Comparison of ENCODE assay signal across 18 cellular contexts in the genomic region with DNA sequence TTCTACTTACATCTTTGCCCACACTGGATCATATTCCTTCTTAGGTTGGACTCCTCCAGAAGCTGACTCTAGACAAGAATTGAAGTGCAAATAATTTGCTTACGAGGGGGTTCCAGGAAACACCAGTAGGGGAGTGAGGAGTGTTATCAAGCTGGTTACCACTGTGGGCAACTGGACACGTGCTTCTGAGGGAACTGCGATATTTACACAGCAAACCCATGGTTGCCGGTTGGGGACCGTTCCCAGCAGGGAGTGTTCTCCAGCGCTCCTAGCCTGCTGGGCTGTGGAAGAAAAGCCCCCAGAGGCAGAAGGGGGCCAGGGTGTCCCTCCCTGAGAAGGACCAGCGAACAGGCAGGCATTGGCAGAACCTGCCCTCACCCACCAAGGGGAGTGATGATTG. TPM values are rescaled to one million over a fixed set of nuclear protein-coding genes. Genes with fewer than 3 reads are reported as not detected.
"Had no signal": no experiment of that assay in that cellular context is flagged by ENCODE, and none has a peak within 500 bp of the region (broad histone marks: within the 10 kb centered on the region; RNA-seq: fewer than 3 reads in every experiment).

No MANE protein-coding gene starts in this region.

- H3K4me1 ChIP-seq: breast epithelium, gastrocnemius medialis, pancreas, sigmoid colon had no signal

- H3K4me1 Mint-ChIP-seq: activated naive CD4-positive, alpha-beta T cell treated with anti-CD3 and anti-CD28 coated beads, Interleukin-2, amount 50 U/mL, for 24 hours; naive thymus-derived CD4-positive, alpha-beta T cell had no signal

- H3K4me3 ChIP-seq: breast epithelium, gastrocnemius medialis, pancreas, sigmoid colon, upper lobe of right lung had no signal

- H3K36me3 Mint-ChIP-seq: activated naive CD4-positive, alpha-beta T cell treated with anti-CD3 and anti-CD28 coated beads, Interleukin-2, amount 50 U/mL, for 24 hours; naive thymus-derived CD4-positive, alpha-beta T cell; stimulated activated naive B cell treated with anti-CD40 and anti-IgM and Interleukin-4, amounts not matched to agents 10 μg/mL and 1 μg/mL and 100 μg/mL, for 72 hours had no signal

- H3K27ac ChIP-seq: breast epithelium, gastrocnemius medialis, neutrophil, pancreas, sigmoid colon, upper lobe of right lung had no signal

- H3K9me3 ChIP-seq: breast epithelium, gastrocnemius medialis, neutrophil, pancreas, sigmoid colon, upper lobe of right lung had no signal

- H3K9me3 Mint-ChIP-seq: activated naive CD4-positive, alpha-beta T cell treated with anti-CD3 and anti-CD28 coated beads, Interleukin-2, amount 50 U/mL, for 24 hours; naive thymus-derived CD4-positive, alpha-beta T cell; stimulated activated naive B cell treated with anti-CD40 and anti-IgM and Interleukin-4, amounts not matched to agents 10 μg/mL and 1 μg/mL and 100 μg/mL, for 72 hours; T-helper 2 cell treated with Interferon-gamma antibody and Interleukin-4, amounts not matched to agents 5 μg/mL and 100 μg/mL, for 36 hours had no signal

- FAIRE-seq: astrocyte, pancreas had no signal

- H3K36me3 ChIP-seq: breast epithelium, gastrocnemius medialis, neutrophil, pancreas, sigmoid colon, upper lobe of right lung had no signal

- H3K4me3 Mint-ChIP-seq: activated naive CD4-positive, alpha-beta T cell treated with anti-CD3 and anti-CD28 coated beads, Interleukin-2, amount 50 U/mL, for 24 hours; naive thymus-derived CD4-positive, alpha-beta T cell; stimulated activated naive B cell treated with anti-CD40 and anti-IgM and Interleukin-4, amounts not matched to agents 10 μg/mL and 1 μg/mL and 100 μg/mL, for 72 hours; T-helper 2 cell treated with Interferon-gamma antibody and Interleukin-4, amounts not matched to agents 5 μg/mL and 100 μg/mL, for 36 hours had no signal

- ATAC-seq: esophagus mucosa; gastrocnemius medialis; naive thymus-derived CD4-positive, alpha-beta T cell; stimulated activated naive B cell treated with anti-CD40 and anti-IgM and Interleukin-4, amounts not matched to agents 10 μg/mL and 1 μg/mL and 100 μg/mL, for 72 hours; upper lobe of right lung had no signal

- H3K27me3 ChIP-seq: gastrocnemius medialis, pancreas, sigmoid colon had no signal

- DNase-seq: activated CD4-positive, alpha-beta T cell treated with anti-CD3 and anti-CD28 coated beads, Interleukin-2, amount 50 U/mL, for 4 hours; activated gamma-delta T cell; cortex of kidney; gastrocnemius medialis; head of caudate nucleus; mesendoderm; naive thymus-derived CD4-positive, alpha-beta T cell; pancreas; sigmoid colon; stimulated activated naive B cell treated with anti-CD40 and anti-IgM and Interleukin-4, amounts not matched to agents 10 μg/mL and 1 μg/mL and 100 μg/mL, for 72 hours; upper lobe of right lung had no signal

RNA-seq across cellular contexts. Expression of gene MDFI, which starts 21.7 kb away (rescaled TPM):
- total RNA-seq: activated CD8-positive, alpha-beta memory T cell treated with anti-CD3 and anti-CD28 coated beads for 36 hours; naive thymus-derived CD4-positive, alpha-beta T cell had no signal
- polyA plus RNA-seq: naive thymus-derived CD4-positive, alpha-beta T cell had no signal
